Comparison of ENCODE assay signal across 9 cellular contexts in the genomic region with DNA sequence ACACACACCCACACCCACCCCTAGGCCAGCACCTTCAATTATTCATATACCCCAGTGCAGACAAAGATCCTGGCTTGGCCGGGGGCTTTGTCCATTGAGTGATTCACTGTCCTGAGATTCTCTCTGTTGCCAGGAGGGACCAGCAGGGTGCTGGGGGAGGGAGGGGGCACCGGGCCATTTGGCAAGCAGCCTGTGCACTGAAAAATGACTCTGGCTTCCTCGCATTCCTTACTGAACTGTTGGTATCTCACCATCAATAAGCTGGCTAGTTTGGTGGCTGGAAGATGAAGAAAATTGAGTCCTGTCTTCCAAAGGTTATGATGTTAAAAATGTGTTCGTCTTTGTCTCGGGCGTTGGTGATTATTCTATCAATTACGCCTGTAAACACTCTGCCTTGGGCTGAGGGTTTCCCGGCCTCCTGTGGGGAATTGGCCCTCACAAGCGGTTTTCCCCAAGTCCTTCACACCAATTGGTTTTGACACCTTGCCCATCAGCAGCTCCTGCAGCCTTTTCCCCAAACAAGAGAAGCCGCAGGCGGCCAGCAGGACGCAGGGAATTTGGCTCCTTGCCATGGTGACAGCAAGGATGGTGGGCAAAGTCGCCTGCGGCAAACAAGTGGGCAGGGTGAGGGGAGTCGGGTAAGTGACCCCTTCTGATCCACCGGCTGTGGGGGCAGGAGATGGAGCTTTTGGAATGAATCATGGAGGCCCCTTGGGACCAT. TPM values are rescaled to one million over a fixed set of nuclear protein-coding genes. Genes with fewer than 3 reads are reported as not detected.
DNase-seq lines count a peak whose midpoint lies in the region; ATAC-seq and TF ChIP-seq lines count a peak whose summit lies in the region.
"Had no signal": no experiment of that assay in that cellular context is flagged by ENCODE, and none has a peak within 500 bp of the region (broad histone marks: within the 10 kb centered on the region; RNA-seq: fewer than 3 reads in every experiment).

No MANE protein-coding gene starts in this region.

- H3K4me3 Mint-ChIP-seq in GM23338 (peak overlapping the region; percentile 6; the same call in 1 of the 3 replicates), chondrocyte (ENCODE audit: unreplicated experiment) (peak overlapping the region; percentile 40)

- no peaks in the 10 kb centered on the region for H3F3A ChIP-seq in GM23338 (replicated peaks; ENCODE audit: low read depth)

- H3K36me3 Mint-ChIP-seq in GM23338 (ENCODE audit: low read depth) (no peaks in the 10 kb centered on the region), chondrocyte (ENCODE audit: low read depth) (no peaks in the 10 kb centered on the region)

- H3K4me3 ChIP-seq in GM23338 (no peak overlapping the region), osteoblast (ENCODE audit: insufficient read depth, low read length) (peak overlapping the region; percentile 37), Peyer's patch (no peak overlapping the region), psoas muscle (no peak overlapping the region), ovary (no peak overlapping the region)

- 9 to 13% (median 9%) methylated on average over 16 of the region's 16 CpGs for WGBS in psoas muscle, 3 donors
- 18 to 29% (median 20%) methylated on average over 16 of the region's 16 CpGs for WGBS in ovary, 3 donors

- H3K4me2 ChIP-seq in GM23338 (peak overlapping the region; percentile 66), osteoblast (ENCODE audit: insufficient read depth, low read length) (peak overlapping the region; percentile 73)

- ATAC-seq in GM23338 (peak; percentile 10), psoas muscle (no peak)
- ATAC-seq: left colon had no signal

- H4K20me1 ChIP-seq in GM23338 (replicated peaks; ENCODE audit: insufficient read depth), result no peaks in the 10 kb centered on the region
- peaks cover 12% of the 10 kb centered on the region for H4K20me1 ChIP-seq in osteoblast (ENCODE audit: insufficient read depth, low read length)

- no peaks in the 10 kb centered on the region for H3K36me3 ChIP-seq in GM23338 (ENCODE audit: insufficient read depth)
- H3K36me3 ChIP-seq in osteoblast (ENCODE audit: insufficient read depth, low read length), result no peaks in the 10 kb centered on the region
- no peaks in the 10 kb centered on the region for H3K36me3 ChIP-seq in Peyer's patch
- H3K36me3 ChIP-seq in psoas muscle (ENCODE audit: insufficient read depth in 1 of 2, low read depth in 1 of 2), result no peaks in the 10 kb centered on the region
- no peaks in the 10 kb centered on the region for H3K36me3 ChIP-seq in ovary

- DNase-seq in GM23338 (ENCODE audit: low spot score), result peak; percentile 55
- DNase-seq in NCI-H2227 (lab: John Stamatoyannopoulos, UW; ENCODE audit: unreplicated experiment), result peak; percentile 86
- DNase-seq in chondrocyte (ENCODE audit: low spot score), result no peak
- DNase-seq in osteoblast (ENCODE audit: insufficient read length, low spot score, missing footprints), result peak; percentile 99
- no peak for DNase-seq in HuH-7 (ENCODE audit: low spot score)
- DNase-seq in Peyer's patch, result no peak
- no peak for DNase-seq in psoas muscle
- no peak for DNase-seq in ovary
- DNase-seq: left colon had no signal

- no peaks in the 10 kb centered on the region; the same call in 2 of the 3 replicates for H3K9me3 Mint-ChIP-seq in GM23338
- H3K9me3 Mint-ChIP-seq in chondrocyte (ENCODE audit: low read depth), result no peaks in the 10 kb centered on the region

- H3K79me2 ChIP-seq in GM23338 (replicated peaks; ENCODE audit: insufficient read depth) (no peaks in the 10 kb centered on the region), osteoblast (ENCODE audit: insufficient read depth, low read length) (no peaks in the 10 kb centered on the region)

- TF ChIP-seq POLR2A in Peyer's patch (IDR thresholded peaks at IDR 0.05), result no peak
- TF ChIP-seq POLR2A in ovary (IDR thresholded peaks at IDR 0.05), result no peak

- TF ChIP-seq CTCF in GM23338 (conservative IDR thresholded peaks at IDR 0.05; ENCODE audit: low read depth in 2 of 2), result no peak
- TF ChIP-seq CTCF in chondrocyte (IDR thresholded peaks at IDR 0.05), result no peak
- no peak for TF ChIP-seq CTCF in osteoblast (IDR thresholded peaks at IDR 0.05; ENCODE audit: extremely low read depth, low read depth, low read length)
- no peak for TF ChIP-seq CTCF in Peyer's patch (IDR thresholded peaks at IDR 0.05)
- TF ChIP-seq CTCF in psoas muscle (IDR thresholded peaks at IDR 0.05), result no peak
- no peak for TF ChIP-seq CTCF in ovary (IDR thresholded peaks at IDR 0.05)

- H3K27me3 Mint-ChIP-seq in GM23338 (ENCODE audit: insufficient read depth, low read depth, poor library complexity) (peaks cover 22% of the 10 kb centered on the region), chondrocyte (ENCODE audit: low read depth) (peaks cover 4% of the 10 kb centered on the region)

- no peak overlapping the region for H3K27ac ChIP-seq in GM23338 (ENCODE audit: low read depth)
- H3K27ac ChIP-seq in osteoblast (ENCODE audit: low read depth, low read length), result peak overlapping the region; percentile 36
- H3K27ac ChIP-seq in Peyer's patch, result no peak overlapping the region
- H3K27ac ChIP-seq in psoas muscle, result no peak overlapping the region
- no peak overlapping the region for H3K27ac ChIP-seq in ovary

- H3K9me2 ChIP-seq in GM23338 (ENCODE audit: insufficient read depth), result no peaks in the 10 kb centered on the region

- H3K4me1 Mint-ChIP-seq in GM23338 (peaks cover 61% of the 10 kb centered on the region), chondrocyte (ENCODE audit: low read depth) (peaks cover 57% of the 10 kb centered on the region)

- intact Hi-C loops in psoas muscle (cut with DNase I) (loop anchor here in 1 of 2 donors (10.0 kb wide), 2 partner anchors 317 to 343 kb away; no protein-coding TSS in a partner anchor), ovary (cut with DNase I) (no loop called here)

- H3K4me1 ChIP-seq in GM23338 (ENCODE audit: insufficient read depth), result peaks cover 25% of the 10 kb centered on the region
- peaks cover 15% of the 10 kb centered on the region for H3K4me1 ChIP-seq in osteoblast (ENCODE audit: insufficient read depth, low read length)
- peaks cover 0 to 8% (median 3%) of the 10 kb centered on the region in 4 donors for H3K4me1 ChIP-seq in Peyer's patch
- H3K4me1 ChIP-seq in psoas muscle, result no peaks in the 10 kb centered on the region
- peaks cover 3% of the 10 kb centered on the region for H3K4me1 ChIP-seq in ovary (ENCODE audit: insufficient read depth)

- H3K27me3 ChIP-seq in GM23338 (ENCODE audit: insufficient read depth) (peaks cover 7% of the 10 kb centered on the region; the same call in 1 of the 2 replicates), osteoblast (ENCODE audit: insufficient read depth, low read length) (peaks cover 35% of the 10 kb centered on the region), Peyer's patch (peaks cover 0 to 7% of the 10 kb centered on the region in 2 donors), psoas muscle (ENCODE audit: insufficient read depth in 3 of 3, low read length in 2 of 3) (peaks cover 0 to 73% (median 27%) of the 10 kb centered on the region in 3 donors), ovary (no peaks in the 10 kb centered on the region)

- H3K27ac Mint-ChIP-seq in GM23338, result no peak overlapping the region
- H3K27ac Mint-ChIP-seq in chondrocyte (ENCODE audit: unreplicated experiment), result peak overlapping the region; percentile 86

- TF ChIP-seq EP300 in ovary (IDR thresholded peaks at IDR 0.05), result no peak

- H2AFZ ChIP-seq in GM23338 (no peak overlapping the region; the same call in 1 of the 2 replicates), osteoblast (ENCODE audit: low read length) (no peak overlapping the region)

- H3K9me3 ChIP-seq in osteoblast (ENCODE audit: low read depth, low read length), result no peaks in the 10 kb centered on the region
- H3K9me3 ChIP-seq in Peyer's patch, result no peaks in the 10 kb centered on the region
- H3K9me3 ChIP-seq in psoas muscle, result no peaks in the 10 kb centered on the region
- no peaks in the 10 kb centered on the region for H3K9me3 ChIP-seq in ovary

TF ChIP-seq in GM23338, 12 proteins besides CTCF, POLR2A, EP300 and RAD21 (continues in another document):
- TF ChIP-seq CREB1 (CRISPR knock-in tag; IDR thresholded peaks at IDR 0.05; ENCODE audit: low read depth), result no peak
- TF ChIP-seq ZNF331 (CRISPR knock-in tag; IDR thresholded peaks at IDR 0.05; ENCODE audit: low read depth), result no peak
- TF ChIP-seq JUNB (IDR thresholded peaks at IDR 0.05; ENCODE audit: unreplicated experiment), result no peak
- no peak for TF ChIP-seq NANOG (IDR thresholded peaks at IDR 0.05; ENCODE audit: borderline replicate concordance)

RNA-seq across cellular contexts. Expression of gene VSTM2L, which starts 4.9 kb away (rescaled TPM):
- total RNA-seq in GM23338 (2014; rRNA removed; shearing (Covaris generic)), result 0.43 and 1.9 TPM in 2 replicates
- polyA plus RNA-seq in GM23338 (2016; fragmentation: Nextera tagmentation; extraction: Ambion mirVana), result 0.54 and 0.60 TPM in 2 replicates
- total RNA-seq in chondrocyte, result 6.8 to 24.5 TPM (median 7.3 TPM) in 3 replicates
- total RNA-seq in osteoblast, result 2.5 and 2.9 TPM in 2 replicates
- 1 to 10 TPM in 1 of 4 donors, under 1 TPM in 2, not detected in 1; 0.57 to 3.7 (median 0.80) TPM for total RNA-seq in Peyer's patch
- under 1 TPM; 0.49 to 0.95 (median 0.88) TPM for total RNA-seq in psoas muscle
- 1 to 10 TPM in 1 of 3 donors, under 1 TPM in 2; 0.05 to 2.8 (median 0.10) TPM for polyA plus RNA-seq in psoas muscle
- total RNA-seq in ovary, result 10 to 100 TPM in 1 of 7 donors, 1 to 10 TPM in 2, under 1 TPM in 3, not detected in 1; 0.12 to 23.0 (median 0.98) TPM
- under 1 TPM in 1 of 2 donors, not detected in 1; 0.15 TPM for polyA plus RNA-seq in ovary

Comparison
In these comparisons a context has a peak if more than half of its experiments do, and no peak if none do; other contexts are left out.
1. DNase-seq: peak in GM23338 (single experiment), NCI-H2227 (single experiment) and osteoblast (single experiment); none in chondrocyte (single experiment), HuH-7 (single experiment), Peyer's patch (0 of 3), psoas muscle (0 of 2) and ovary (0 of 5).